Comparison of ENCODE assay signal across 13 cellular contexts in genomic region chr2:200765995-200766660, GRCh38. TPM values are rescaled to one million over a fixed set of nuclear protein-coding genes. Genes with fewer than 3 reads are reported as not detected.
A peak's percentile ranks its signal among the peaks of the same experiment; 100 is the strongest.
DNase-seq lines count a peak whose midpoint lies in the region; ATAC-seq, FAIRE-seq and TF ChIP-seq lines count a peak whose summit lies in the region.
"Had no signal": no experiment of that assay in that cellular context is flagged by ENCODE, and none has a peak within 500 bp of the region (broad histone marks: within the 10 kb centered on the region; RNA-seq: fewer than 3 reads in every experiment).

No MANE protein-coding gene starts in this region.

- H3K9me3 Mint-ChIP-seq in stimulated activated naive CD8-positive, alpha-beta T cell treated with anti-CD3 and anti-CD28 coated beads, Interleukin-15, Interleukin-2, amounts not matched to agents 100 ng/mL and 50 ng/mL, for 24 hours: no peaks in the 10 kb centered on the region
- H3K9me3 Mint-ChIP-seq: central memory CD8-positive, alpha-beta T cell had no signal

- peak; percentile 72 for FAIRE-seq in keratinocyte (lab: Jason Lieb, UNC)

- no peak overlapping the region for H3K4me3 Mint-ChIP-seq in stimulated activated naive CD8-positive, alpha-beta T cell treated with anti-CD3 and anti-CD28 coated beads, Interleukin-15, Interleukin-2, amounts not matched to agents 100 ng/mL and 50 ng/mL, for 24 hours
- H3K4me3 Mint-ChIP-seq: B cell; central memory CD8-positive, alpha-beta T cell had no signal

- H3K4me1 ChIP-seq in ascending aorta: peaks cover 13 to 20% of the 10 kb centered on the region in 2 donors
- H3K4me1 ChIP-seq in keratinocyte (ENCODE audit: control insufficient read depth, extremely low read depth, insufficient read depth, low read length): peaks cover 54% of the 10 kb centered on the region
- H3K4me1 ChIP-seq: parathyroid adenoma, testis had no signal

- no peak overlapping the region for H2AFZ ChIP-seq in keratinocyte (ENCODE audit: control insufficient read depth, low read length)
- H2AFZ ChIP-seq: parathyroid adenoma had no signal

- peaks cover 30% of the 10 kb centered on the region for H3K4me1 Mint-ChIP-seq in stimulated activated naive CD8-positive, alpha-beta T cell treated with anti-CD3 and anti-CD28 coated beads, Interleukin-15, Interleukin-2, amounts not matched to agents 100 ng/mL and 50 ng/mL, for 24 hours (ENCODE audit: low read depth)
- H3K4me1 Mint-ChIP-seq: B cell; central memory CD8-positive, alpha-beta T cell had no signal

- dilution Hi-C loops in keratinocyte (cut with MboI; ENCODE audit: extremely low pct_ligation_motif_present, low sequenced_read_pairs): no loop called here

- H3K9me1 ChIP-seq in keratinocyte (ENCODE audit: control insufficient read depth, extremely low read depth, insufficient read depth, low read length): no peaks in the 10 kb centered on the region

- no peaks in the 10 kb centered on the region for H3K79me2 ChIP-seq in keratinocyte (ENCODE audit: control insufficient read depth, insufficient read depth, low read length)
- H3K79me2 ChIP-seq: parathyroid adenoma had no signal

- H3K4me3 ChIP-seq in ascending aorta (no peak overlapping the region), keratinocyte (ENCODE audit: control insufficient read depth in 2 of 3, extremely low read depth in 1 of 3, insufficient read depth in 2 of 3, low read depth in 1 of 3, low read length in 3 of 3) (peak overlapping the region in 2 of 3 experiments; percentile 48 to 49)
- H3K4me3 ChIP-seq: testis had no signal

- H3K27me3 ChIP-seq in ascending aorta: no peaks in the 10 kb centered on the region
- no peaks in the 10 kb centered on the region for H3K27me3 ChIP-seq in keratinocyte (ENCODE audit: control insufficient read depth, extremely low read depth, insufficient read depth, low read length)
- H3K27me3 ChIP-seq: testis had no signal

- H3K36me3 Mint-ChIP-seq in stimulated activated naive CD8-positive, alpha-beta T cell treated with anti-CD3 and anti-CD28 coated beads, Interleukin-15, Interleukin-2, amounts not matched to agents 100 ng/mL and 50 ng/mL, for 24 hours (ENCODE audit: low read depth): no peaks in the 10 kb centered on the region

- H3K9me3 ChIP-seq in ascending aorta (no peaks in the 10 kb centered on the region), keratinocyte (ENCODE audit: control insufficient read depth, low read depth, low read length) (no peaks in the 10 kb centered on the region)
- H3K9me3 ChIP-seq: testis had no signal

- H3K27me3 Mint-ChIP-seq in stimulated activated naive CD8-positive, alpha-beta T cell treated with anti-CD3 and anti-CD28 coated beads, Interleukin-15, Interleukin-2, amounts not matched to agents 100 ng/mL and 50 ng/mL, for 24 hours: no peaks in the 10 kb centered on the region

- H3K27ac Mint-ChIP-seq in stimulated activated naive CD8-positive, alpha-beta T cell treated with anti-CD3 and anti-CD28 coated beads, Interleukin-15, Interleukin-2, amounts not matched to agents 100 ng/mL and 50 ng/mL, for 24 hours: peak overlapping the region; percentile 73
- H3K27ac Mint-ChIP-seq: B cell had no signal

- DNase-seq in stimulated activated naive CD8-positive, alpha-beta T cell treated with anti-CD3 and anti-CD28 coated beads, Interleukin-15, Interleukin-2, amounts not matched to agents 100 U/mL and 50 U/mL, for 24 hours: no peak
- DNase-seq in ascending aorta (ENCODE audit: low spot score in 2 of 2) (no peak), keratinocyte (ENCODE audit: low read depth, low spot score) (no peak), mucosa of gallbladder (ENCODE audit: low spot score) (no peak), OCI-M2 (lab: John Stamatoyannopoulos, UW; ENCODE audit: unreplicated experiment) (no peak)
- DNase-seq: NCI-H1694 treated with DMSO at 0.1 percent for 48 hours, testis had no signal

- peak overlapping the region; percentile 52 for H3K9ac ChIP-seq in keratinocyte (ENCODE audit: control insufficient read depth, extremely low read depth, insufficient read depth, low read length)
- H3K9ac ChIP-seq: parathyroid adenoma had no signal

- no peak for TF ChIP-seq CTCF in ascending aorta (IDR thresholded peaks at IDR 0.05)
- TF ChIP-seq CTCF in keratinocyte (optimal IDR thresholded peaks at IDR 0.05 in 1 of 3, IDR thresholded peaks at IDR 0.05 in 1 of 3, conservative IDR thresholded peaks at IDR 0.05 in 1 of 3; ENCODE audit: extremely low read depth in 1 of 3, insufficient read depth in 2 of 3, low read length in 3 of 3): no peak

- H4K20me1 ChIP-seq in keratinocyte (ENCODE audit: control insufficient read depth, extremely low read depth, insufficient read depth, low read length): no peaks in the 10 kb centered on the region

- peak overlapping the region; percentile 22 to 70 for H3K27ac ChIP-seq in ascending aorta
- peak overlapping the region; percentile 88 for H3K27ac ChIP-seq in keratinocyte (ENCODE audit: control insufficient read depth, insufficient read depth, low read length)
- H3K27ac ChIP-seq: parathyroid adenoma, testis had no signal

- no peak for ATAC-seq in stimulated activated naive CD8-positive, alpha-beta T cell treated with anti-CD3 and anti-CD28 coated beads, Interleukin-15, Interleukin-2, amounts not matched to agents 100 U/mL and 50 U/mL, for 24 hours
- ATAC-seq in GM21723 (IDR thresholded peaks at IDR 0.05; ENCODE audit: unreplicated experiment): no peak
- ATAC-seq in GM18858 (IDR thresholded peaks at IDR 0.05; ENCODE audit: unreplicated experiment): no peak

- intact Hi-C loops in ascending aorta (cut with DNase I): no loop called here

- H3K36me3 ChIP-seq in ascending aorta: no peaks in the 10 kb centered on the region
- H3K36me3 ChIP-seq in keratinocyte (ENCODE audit: control insufficient read depth in 2 of 2, extremely low read depth in 1 of 2, insufficient read depth in 2 of 2, low read length in 2 of 2): no peaks in the 10 kb centered on the region

- H3K4me2 ChIP-seq in keratinocyte (ENCODE audit: control insufficient read depth, extremely low read depth, insufficient read depth, low read depth, low read length): peak overlapping the region; percentile 90

RNA-seq across cellular contexts. Expression of gene BZW1, which starts 45.6 kb away (rescaled TPM):
- 85.4 TPM for total RNA-seq in ascending aorta
- 297 to 402 TPM (median 326 TPM) in 3 replicates for polyA plus RNA-seq in keratinocyte
- polyA plus RNA-seq in keratinocyte (2011; ENCODE audit: low read depth): 552 TPM
- 254 and 501 TPM in 2 replicates for polyA plus RNA-seq in keratinocyte (2011; cell fraction: cytosol; rRNA removed)
- 251 and 289 TPM in 2 replicates for polyA plus RNA-seq in keratinocyte (2011; cell fraction: nucleus; rRNA removed)
- polyA plus RNA-seq in keratinocyte (2012; ENCODE audit: low replicate concordance): 318 and 409 TPM in 2 replicates
- 283 to 517 TPM (median 357 TPM) in 3 replicates for polyA minus RNA-seq in keratinocyte
- 315 TPM for polyA minus RNA-seq in keratinocyte (2011; cell fraction: cytosol; rRNA and poly(A)+ RNA removed)
- 128 and 247 TPM in 2 replicates for polyA minus RNA-seq in keratinocyte (2011; cell fraction: nucleus; rRNA and poly(A)+ RNA removed)
- total RNA-seq in mucosa of gallbladder: 158 TPM

Comparison
In these comparisons a context has a peak if more than half of its experiments do, and no peak if none do; other contexts are left out.
1. H3K4me3 ChIP-seq: peak in keratinocyte (2 of 3); none in ascending aorta (0 of 2).